ENCODE assay signal across 8 cellular contexts in the genomic region with DNA sequence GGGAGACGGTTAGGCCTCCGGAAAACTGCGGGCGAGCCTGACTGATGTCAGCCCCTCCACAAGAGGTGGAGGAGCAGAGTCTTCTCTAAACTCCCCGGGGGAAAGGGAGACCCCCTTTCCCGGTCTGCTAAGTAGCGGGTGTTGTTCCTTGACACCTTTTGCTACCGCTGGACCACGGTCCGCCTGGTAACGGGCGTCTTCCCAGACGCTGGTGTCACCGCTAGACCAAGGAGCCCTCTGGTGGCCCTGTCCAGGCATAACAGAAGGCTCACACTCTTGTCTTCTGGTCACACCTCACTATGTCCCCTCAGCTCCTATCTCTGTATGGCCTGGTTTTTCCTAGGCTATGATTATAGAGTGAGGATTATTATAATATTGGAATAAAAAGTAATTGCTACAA.
DNase-seq lines count a peak whose midpoint lies in the region; ATAC-seq and TF ChIP-seq lines count a peak whose summit lies in the region.
"Not testable (repeated sequence)": the region's sequence is repeated elsewhere in the genome, so short reads cannot be mapped to it uniquely, and the experiment has no call there.

No MANE protein-coding gene starts in this region.

- H3K4me3 ChIP-seq in A673 (ENCODE audit: low read depth, low read length, poor library complexity, severe bottlenecking); Panc1 (ENCODE audit: low read depth in 2 of 2, low read length in 2 of 2); mesendoderm (ENCODE audit: low read length); smooth muscle cell: not testable (repeated sequence)

- H3K79me2 ChIP-seq in mesendoderm (ENCODE audit: control insufficient read depth, insufficient read depth, low read length); smooth muscle cell (ENCODE audit: low read depth): not testable (repeated sequence)

- H3K79me1 ChIP-seq in mesendoderm (ENCODE audit: low read length): not testable (repeated sequence)

- H3K4me3 Mint-ChIP-seq in WTC11; glutamatergic neuron (ENCODE audit: unreplicated experiment): not testable (repeated sequence)

- not testable (repeated sequence) for H4K20me1 ChIP-seq in smooth muscle cell (ENCODE audit: low read depth)

- not testable (repeated sequence) for H3K36me3 ChIP-seq in A673 (ENCODE audit: insufficient read depth, low read length, poor library complexity, severe bottlenecking); Panc1 (ENCODE audit: control insufficient read depth, insufficient read depth, low read length); mesendoderm (ENCODE audit: control insufficient read depth, insufficient read depth, low read length); smooth muscle cell (ENCODE audit: low read depth)

- intact Hi-C loops in A673 (cut with micrococcal nuclease; ENCODE audit: unreplicated experiment): not testable (repeated sequence)
- intact Hi-C loops in Panc1 (cut with micrococcal nuclease; ENCODE audit: unreplicated experiment): loop anchor here (10.0 kb wide), 1 partner anchor 308 kb away; no protein-coding TSS in a partner anchor

- not testable (repeated sequence) for H3K9ac ChIP-seq in mesendoderm (ENCODE audit: low read length); smooth muscle cell (ENCODE audit: low read depth)

- H3K9me3 Mint-ChIP-seq in WTC11: peaks cover 16% of the 10 kb centered on the region
- H3K9me3 Mint-ChIP-seq in glutamatergic neuron (ENCODE audit: unreplicated experiment): not testable (repeated sequence)

- H3K36me3 Mint-ChIP-seq in WTC11; glutamatergic neuron (ENCODE audit: unreplicated experiment): not testable (repeated sequence)

- H2BK5ac ChIP-seq in mesendoderm (ENCODE audit: low read length): not testable (repeated sequence)

- H3K4me2 ChIP-seq in mesendoderm (ENCODE audit: low read length); smooth muscle cell: not testable (repeated sequence)

- CTCF ChIA-PET in A673 (lab: Charles Lee); Panc1 (lab: Charles Lee); WTC11 (lab: Charles Lee): not testable (repeated sequence)

- not testable (repeated sequence) for BruUV-seq in A673 (replicated peaks; lab: Mats Ljungman, UMichigan); Panc1 (replicated peaks; lab: Mats Ljungman, UMichigan)

- H3K23ac ChIP-seq in mesendoderm (ENCODE audit: low read length): not testable (repeated sequence)

- H4K5ac ChIP-seq in mesendoderm (ENCODE audit: low read length): not testable (repeated sequence)

- not testable (repeated sequence) for ATAC-seq in Panc1, WTC11

- H3K27ac Mint-ChIP-seq in WTC11; glutamatergic neuron (ENCODE audit: unreplicated experiment): not testable (repeated sequence)

- not testable (repeated sequence) for DNase-seq in A673 (ENCODE audit: low spot score); Panc1 (ENCODE audit: low read depth, low spot score); glutamatergic neuron; smooth muscle cell (lab: John Stamatoyannopoulos, UW; ENCODE audit: unreplicated experiment)
- peak; percentile 31 for DNase-seq in DMS53 (lab: John Stamatoyannopoulos, UW)
- DNase-seq in WTC11 (ENCODE audit: low spot score): peak; percentile 54
- DNase-seq in mesendoderm: peak; percentile 12

- not testable (repeated sequence) for H3K4me1 Mint-ChIP-seq in WTC11; glutamatergic neuron (ENCODE audit: low read depth, unreplicated experiment)

- TF ChIP-seq CTCF in A673 (conservative IDR thresholded peaks at IDR 0.05; ENCODE audit: low read depth, low read length) (0 out of 2 replicates have a peak, but pooled peaks have one; percentile 16), LNCAP (IDR thresholded peaks at IDR 0.05) (peak; percentile 22; the same call in 1 of the 2 replicates), Panc1 (IDR thresholded peaks at IDR 0.05) (peak; percentile 56), WTC11 (IDR thresholded peaks at IDR 0.05) (peak; percentile 24; the same call in 1 of the 2 replicates), glutamatergic neuron (IDR thresholded peaks at IDR 0.05; ENCODE audit: partially characterized antibody, unreplicated experiment) (peak; percentile 26), smooth muscle cell (IDR thresholded peaks at IDR 0.05; ENCODE audit: borderline replicate concordance, insufficient read depth, poor library complexity, severe bottlenecking) (peak; percentile 19)

- not testable (repeated sequence) for H2BK15ac ChIP-seq in mesendoderm (replicated peaks; ENCODE audit: low read depth)

- not testable (repeated sequence) for H3K27me3 Mint-ChIP-seq in WTC11 (ENCODE audit: low read depth); glutamatergic neuron (ENCODE audit: unreplicated experiment)

- H3K18ac ChIP-seq in mesendoderm (ENCODE audit: low read length): not testable (repeated sequence)

- not testable (repeated sequence) for H3K9me3 ChIP-seq in A673 (ENCODE audit: low read depth, low read length, poor library complexity, severe bottlenecking); Panc1 (ENCODE audit: control insufficient read depth, insufficient read depth, low read depth, low read length); smooth muscle cell (replicated peaks; ENCODE audit: low read depth)

- H2BK120ac ChIP-seq in mesendoderm (ENCODE audit: low read depth, low read length): not testable (repeated sequence)

- not testable (repeated sequence) for H2AFZ ChIP-seq in smooth muscle cell (ENCODE audit: low read depth)

- not testable (repeated sequence) for H2AK5ac ChIP-seq in mesendoderm (ENCODE audit: low read length)

- not testable (repeated sequence) for H4K8ac ChIP-seq in mesendoderm (ENCODE audit: low read depth, low read length)

- not testable (repeated sequence) for H3K27me3 ChIP-seq in A673 (replicated peaks; ENCODE audit: insufficient read depth, low read depth, low read length, poor library complexity); Panc1 (ENCODE audit: control insufficient read depth, insufficient read depth, low read length); mesendoderm (ENCODE audit: insufficient read depth, low read length, poor library complexity); smooth muscle cell (ENCODE audit: low read depth)

- no CpG with 5 or more reads among the region's 14 CpGs for WGBS in mesendoderm (ENCODE audit: extremely low coverage, insufficient coverage, low lambda C conversion rate)
- 88% methylated on average over 11 of the region's 14 CpGs for WGBS in smooth muscle cell (ENCODE audit: low lambda C conversion rate)

- H3K27ac ChIP-seq in A673 (ENCODE audit: low read depth, low read length, poor library complexity, severe bottlenecking); Panc1 (ENCODE audit: low read length); mesendoderm (ENCODE audit: low read depth, low read length); smooth muscle cell (ENCODE audit: low read depth): not testable (repeated sequence)

- H3F3A ChIP-seq in smooth muscle cell (ENCODE audit: low read depth): not testable (repeated sequence)

- POLR2A ChIA-PET in A673 (lab: Charles Lee; ENCODE audit: low non-redundant PET); Panc1 (lab: Charles Lee); WTC11 (lab: Charles Lee): not testable (repeated sequence)

- in situ Hi-C loops in Panc1 (cut with HindIII; ENCODE audit: low pct_unique_long_range_greater_than_20kb, low sequenced_read_pairs): not testable (repeated sequence)

- H3K56ac ChIP-seq in mesendoderm (ENCODE audit: low read length): not testable (repeated sequence)

- not testable (repeated sequence) for H3K4me1 ChIP-seq in A673 (ENCODE audit: insufficient read depth, low read length, poor library complexity, severe bottlenecking); Panc1 (ENCODE audit: control insufficient read depth, insufficient read depth, low read length); mesendoderm (ENCODE audit: control insufficient read depth, low read depth, low read length); smooth muscle cell (ENCODE audit: low read depth)

- H3K4ac ChIP-seq in mesendoderm (ENCODE audit: low read depth, low read length): not testable (repeated sequence)
